In genomic region chr17:78111727-78112507, GRCh38 we compare ENCODE assay signal across 1 cellular context.
TF ChIP-seq lines count a peak whose summit lies in the region.

No MANE protein-coding gene starts in this region.

TF ChIP-seq in GM12878, 131 proteins besides CTCF, POLR2A, EP300 and RAD21:
- TF ChIP-seq ATF3 (IDR thresholded peaks at IDR 0.05; ENCODE audit: borderline replicate concordance, extremely low read depth, low read depth, low read length) (no peak), SMAD5 (IDR thresholded peaks at IDR 0.05; ENCODE audit: low read depth) (peak; percentile 50; the same call in 1 of the 2 replicates)
